Comparison of ENCODE assay signal across 8 cellular contexts in the genomic region with DNA sequence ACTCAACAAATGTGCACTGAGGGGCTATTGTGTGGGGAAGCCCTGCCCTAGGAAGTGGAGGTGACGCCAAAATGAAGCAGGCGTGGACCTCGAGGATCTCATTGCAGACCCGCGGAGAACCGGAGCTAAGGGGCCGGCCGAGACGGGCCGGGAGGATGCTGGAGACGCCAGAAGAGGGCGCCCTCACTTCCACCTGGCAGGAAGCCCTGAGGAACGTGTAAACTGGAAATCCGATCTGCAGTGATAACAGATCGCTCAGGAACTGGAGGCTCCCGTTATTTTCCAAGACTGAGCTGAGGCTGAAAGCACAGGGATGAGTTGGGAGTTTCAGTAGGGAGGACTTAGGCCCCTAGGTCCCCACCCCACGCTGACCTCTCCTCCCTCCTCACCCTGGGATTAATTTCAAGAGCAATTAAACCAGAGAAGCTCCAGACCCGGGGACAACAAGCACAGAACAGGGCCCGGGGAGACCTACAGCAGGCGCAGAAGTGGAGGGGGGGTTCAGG. TPM values are rescaled to one million over a fixed set of nuclear protein-coding genes. Genes with fewer than 3 reads are reported as not detected.
DNase-seq lines count a peak whose midpoint lies in the region; ATAC-seq and TF ChIP-seq lines count a peak whose summit lies in the region.

No MANE protein-coding gene starts in this region.

- peaks cover 6% of the 10 kb centered on the region for H3K27me3 Mint-ChIP-seq in T-helper 17 cell

- H3K27ac ChIP-seq in ascending aorta: peak overlapping the region; percentile 27 to 55
- H3K27ac ChIP-seq in sigmoid colon: peak overlapping the region; percentile 67 to 78 (median 73)

- H3K9me3 ChIP-seq in T-helper 17 cell (ENCODE audit: control insufficient read depth, low read length, poor library complexity, severe bottlenecking) (no peaks in the 10 kb centered on the region), ascending aorta (no peaks in the 10 kb centered on the region), sigmoid colon (no peaks in the 10 kb centered on the region)

- WGBS in sigmoid colon, 2 donors: 7 to 9% methylated on average over 20 of the region's 20 CpGs

- H3K4me1 ChIP-seq in ascending aorta (peaks cover 0 to 5% of the 10 kb centered on the region in 2 donors), sigmoid colon (peaks cover 0 to 19% (median 14%) of the 10 kb centered on the region in 4 donors)

- H3K27ac Mint-ChIP-seq in T-helper 17 cell: peak overlapping the region; percentile 9

- peak overlapping the region; percentile 80 for H3K4me3 Mint-ChIP-seq in T-helper 17 cell

- H3K27me3 ChIP-seq in ascending aorta (no peaks in the 10 kb centered on the region), sigmoid colon (no peaks in the 10 kb centered on the region)

- peak in 1 of 4 donors; percentile 11 for TF ChIP-seq EP300 in sigmoid colon (IDR thresholded peaks at IDR 0.05)

- no peaks in the 10 kb centered on the region for H3K36me3 ChIP-seq in ascending aorta
- no peaks in the 10 kb centered on the region for H3K36me3 ChIP-seq in sigmoid colon

- peaks cover 2% of the 10 kb centered on the region for H3K36me3 Mint-ChIP-seq in T-helper 17 cell (ENCODE audit: low read depth)

- DNase-seq in GM12865 (ENCODE audit: low read depth): peak; percentile 78
- peak; percentile 25 for DNase-seq in NCI-H1048 (lab: John Stamatoyannopoulos, UW)
- peak; percentile 63 to 70 (median 65) for DNase-seq in T-helper 17 cell
- DNase-seq in ascending aorta (ENCODE audit: low spot score in 2 of 2): peak in 1 of 2 donors; percentile 89
- DNase-seq in iPS DF 19.7 (ENCODE audit: low read depth, low spot score): peak; percentile 64
- peak; percentile 94 for DNase-seq in sigmoid colon

- intact Hi-C loops in ascending aorta (cut with DNase I) (loop anchor here (1.0 to 5.0 kb wide), 2 partner anchors 36 to 54 kb away; no protein-coding TSS in a partner anchor), sigmoid colon (cut with DNase I) (loop anchor here (2.0 kb wide), 1 partner anchor 53 kb away; no protein-coding TSS in a partner anchor)

- H3K4me3 ChIP-seq in GM12865 (ENCODE audit: low read depth, low read length) (no peak overlapping the region), ascending aorta (peak overlapping the region; percentile 7 to 57), sigmoid colon (peak overlapping the region in 3 of 4 donors; percentile 19 to 29 (median 26))

- TF ChIP-seq CTCF in GM12865 (IDR thresholded peaks at IDR 0.05; ENCODE audit: insufficient read depth, low read depth, low read length, missing control alignments): peak; percentile 88
- TF ChIP-seq CTCF in ascending aorta (IDR thresholded peaks at IDR 0.05): peak; percentile 81 to 89 (median 83)
- TF ChIP-seq CTCF in sigmoid colon (IDR thresholded peaks at IDR 0.05): peak; percentile 63 to 84 (median 76)

- ATAC-seq in T-helper 17 cell (peak; percentile 92), HG03571 (IDR thresholded peaks at IDR 0.05; ENCODE audit: unreplicated experiment) (no peak), GM18861 (IDR thresholded peaks at IDR 0.05; ENCODE audit: unreplicated experiment) (no peak)

- no peak for TF ChIP-seq POLR2A in sigmoid colon (IDR thresholded peaks at IDR 0.05)

- peaks cover 17% of the 10 kb centered on the region for H3K4me1 Mint-ChIP-seq in T-helper 17 cell

RNA-seq across cellular contexts. Expression of a gene that starts 7.6 kb away (rescaled TPM):
- total RNA-seq in T-helper 17 cell: 1 to 10 TPM; 1.9 to 2.6 TPM
- total RNA-seq in ascending aorta: 156 TPM
- 100 to 1,000 TPM; 233 to 715 (median 381) TPM for total RNA-seq in sigmoid colon
- 10 to 100 TPM in 1 of 3 donors, 1 to 10 TPM in 2; 2.8 to 66.9 (median 9.0) TPM for polyA plus RNA-seq in sigmoid colon

Comparison
In these comparisons a context has a peak if more than half of its experiments do, and no peak if none do; other contexts are left out.
1. RNA of a gene that starts 7.6 kb away (total RNA-seq): 233 to 715 TPM in sigmoid colon and 156 TPM in ascending aorta (single experiment); 1.9 to 2.6 TPM in T-helper 17 cell; every median in the first group is over 10 times any median in the second.
2. Peak in every context shown above with its lines, with median percentiles within 50 percentile points of each other: CTCF ChIP-seq.